ENCODE assay signal across 1 cellular context in genomic region chr12:31959701-31960391, GRCh38.
TF ChIP-seq lines count a peak whose summit lies in the region.

No MANE protein-coding gene starts in this region.

TF ChIP-seq in K562, 482 proteins besides CTCF, POLR2A, EP300 and RAD21 (continued from another document and continues in another):
- peak in 1 of 2 experiments; percentile 72; a peak in 3 of 4 replicates for TF ChIP-seq UBTF (IDR thresholded peaks at IDR 0.05; ENCODE audit: borderline replicate concordance in 1 of 2, low read depth in 2 of 2, low read length in 2 of 2)
- peak; percentile 4; the same call in 1 of the 2 replicates for TF ChIP-seq SIN3B (IDR thresholded peaks at IDR 0.05; ENCODE audit: low read depth)
- no peak for TF ChIP-seq ZNF431 (CRISPR knock-in tag; IDR thresholded peaks at IDR 0.05)
- TF ChIP-seq ZFP1 (CRISPR knock-in tag; IDR thresholded peaks at IDR 0.05), result no peak
- no peak for TF ChIP-seq KLF10 (CRISPR knock-in tag; IDR thresholded peaks at IDR 0.05)
- TF ChIP-seq ZNF507 (tag; conservative IDR thresholded peaks at IDR 0.05), result no peak
- TF ChIP-seq RNF219 (CRISPR knock-in tag; IDR thresholded peaks at IDR 0.05), result no peak
- TF ChIP-seq ZBTB9 (CRISPR knock-in tag; IDR thresholded peaks at IDR 0.05), result 0 out of 2 replicates have a peak, but pooled peaks have one; percentile 1
- peak; percentile 37 for TF ChIP-seq CTCFL (IDR thresholded peaks at IDR 0.05; ENCODE audit: borderline replicate concordance, insufficient read depth, low read depth, low read length, poor library complexity, severe bottlenecking)
- no peak for TF ChIP-seq TEAD4 (IDR thresholded peaks at IDR 0.05; ENCODE audit: low read length)
- no peak for TF ChIP-seq TEAD4 (CRISPR knock-in tag; IDR thresholded peaks at IDR 0.05; ENCODE audit: borderline replicate concordance)
- no peak for TF ChIP-seq KLF1 (tag; IDR thresholded peaks at IDR 0.05)
- no peak for TF ChIP-seq ZNF655 (CRISPR knock-in tag; IDR thresholded peaks at IDR 0.05)
- no peak for TF ChIP-seq GATAD2B (IDR thresholded peaks at IDR 0.05; ENCODE audit: borderline replicate concordance)
- no peak for TF ChIP-seq POLR3A (IDR thresholded peaks at IDR 0.05; ENCODE audit: borderline replicate concordance, extremely low read depth, insufficient read depth, insufficient read length)
- no peak for TF ChIP-seq SIRT6 (IDR thresholded peaks at IDR 0.05; ENCODE audit: low read depth, low read length)
- TF ChIP-seq NKRF (IDR thresholded peaks at IDR 0.05; ENCODE audit: borderline replicate concordance), result 0 out of 2 replicates have a peak, but pooled peaks have one; percentile 34
- TF ChIP-seq HNRNPLL (IDR thresholded peaks at IDR 0.05; ENCODE audit: low read depth, low read length, poor library complexity, severe bottlenecking), result no peak
- TF ChIP-seq NRF1 (conservative IDR thresholded peaks at IDR 0.05 in 1 of 2, IDR thresholded peaks at IDR 0.05 in 1 of 2), result peak in 1 of 2 experiments; percentile 44
- no peak for TF ChIP-seq MTF1 (CRISPR knock-in tag; IDR thresholded peaks at IDR 0.05; ENCODE audit: borderline replicate concordance)
- TF ChIP-seq CHD1 (IDR thresholded peaks at IDR 0.05; ENCODE audit: low read length), result peak; percentile 57
- no peak for TF ChIP-seq MBD2 (IDR thresholded peaks at IDR 0.05; ENCODE audit: borderline replicate concordance, low read depth)
- TF ChIP-seq HDAC2 (IDR thresholded peaks at IDR 0.05), result peak; percentile 49
- TF ChIP-seq RERE (CRISPR knock-in tag; IDR thresholded peaks at IDR 0.05; ENCODE audit: borderline replicate concordance), result no peak
- no peak for TF ChIP-seq ZKSCAN8 (CRISPR knock-in tag; IDR thresholded peaks at IDR 0.05)
- TF ChIP-seq RAD51 (IDR thresholded peaks at IDR 0.05; ENCODE audit: borderline replicate concordance, low read depth), result no peak
- peak; percentile 12 for TF ChIP-seq TBP (optimal IDR thresholded peaks at IDR 0.05; ENCODE audit: low read depth, low read length)
- TF ChIP-seq ZNF239 (CRISPR knock-in tag; IDR thresholded peaks at IDR 0.05), result no peak
- no peak for TF ChIP-seq STAT6 (CRISPR knock-in tag; IDR thresholded peaks at IDR 0.05)
- TF ChIP-seq HIVEP1 (CRISPR knock-in tag; IDR thresholded peaks at IDR 0.05), result no peak
- TF ChIP-seq L3MBTL2 (IDR thresholded peaks at IDR 0.05), result peak; percentile 56
